9 cellular contexts compared by ENCODE assay signal in the genomic region with DNA sequence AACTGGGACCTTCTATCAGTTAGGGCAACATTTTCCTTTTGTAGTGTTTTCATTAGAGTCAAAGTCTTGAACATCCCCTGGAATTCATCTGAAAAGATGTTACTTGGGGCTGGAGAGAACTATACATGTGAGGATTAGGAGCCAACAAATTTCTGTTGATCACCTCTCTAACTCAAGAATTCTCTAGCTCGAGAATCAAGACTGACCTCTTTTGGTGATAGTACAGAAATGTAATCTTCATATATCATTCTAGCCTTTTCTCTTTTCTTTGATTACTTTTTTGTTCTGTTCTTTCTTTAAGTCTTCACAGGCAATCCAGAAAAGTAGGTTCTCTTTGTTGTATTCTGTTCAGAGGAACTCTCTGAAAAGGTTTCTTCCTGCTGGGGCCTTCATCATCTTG. TPM values are rescaled to one million over a fixed set of nuclear protein-coding genes. Genes with fewer than 3 reads are reported as not detected.
DNase-seq lines count a peak whose midpoint lies in the region; ATAC-seq, FAIRE-seq and TF ChIP-seq lines count a peak whose summit lies in the region.
"Had no signal": no experiment of that assay in that cellular context is flagged by ENCODE, and none has a peak within 500 bp of the region (broad histone marks: within the 10 kb centered on the region; RNA-seq: fewer than 3 reads in every experiment).

No MANE protein-coding gene starts in this region.

- in situ Hi-C loops in HepG2 (cut with HindIII; ENCODE audit: extremely low pct_ligation_motif_present, low pct_unique_long_range_greater_than_20kb): no loop called here

- H3K27ac ChIP-seq in HepG2 (ENCODE audit: extremely low read length, insufficient read depth, low read length): peak overlapping the region; percentile 32

- H3K27me3 ChIP-seq in HepG2 (ENCODE audit: control insufficient read depth in 1 of 2, insufficient read depth in 2 of 2, low read length in 2 of 2): no peaks in the 10 kb centered on the region

- peaks cover 93% of the 10 kb centered on the region for H3K4me1 Mint-ChIP-seq in stimulated activated naive CD8-positive, alpha-beta T cell treated with anti-CD3 and anti-CD28 coated beads, Interleukin-15, Interleukin-2, amounts not matched to agents 100 ng/mL and 50 ng/mL, for 24 hours (ENCODE audit: low read depth)
- H3K4me1 Mint-ChIP-seq in stimulated activated naive CD8-positive, alpha-beta T cell treated with anti-CD3 and anti-CD28 coated beads, Interleukin-15, amount 100 ng/mL, for 72 hours: peaks cover 77% of the 10 kb centered on the region
- H3K4me1 Mint-ChIP-seq in activated B cell treated with CpG ODN at 0.5 μM for 24 hours: peaks cover 84% of the 10 kb centered on the region

- no peak overlapping the region for H2AFZ ChIP-seq in HepG2 (ENCODE audit: low read length)

- no peak overlapping the region for H3K4me2 ChIP-seq in HepG2 (ENCODE audit: low read depth, low read length)

- no peak for TF ChIP-seq POLR2A in HepG2 (IDR thresholded peaks at IDR 0.05; ENCODE audit: insufficient read depth in 1 of 2, low read depth in 2 of 2, low read length in 2 of 2)

- TF ChIP-seq EP300 in HepG2 (IDR thresholded peaks at IDR 0.05; ENCODE audit: low read depth in 2 of 2, low read length in 2 of 2): no peak
- TF ChIP-seq EP300 in HepG2 (CRISPR knock-in tag; IDR thresholded peaks at IDR 0.05; ENCODE audit: borderline replicate concordance): no peak

- no peak for ATAC-seq in stimulated activated naive CD8-positive, alpha-beta T cell treated with anti-CD3 and anti-CD28 coated beads, Interleukin-15, amount 100 ng/mL, for 72 hours
- no peak for ATAC-seq in activated B cell treated with CpG ODN at 0.5 μM for 24 hours (ENCODE audit: low read depth)
- ATAC-seq in HepG2: no peak
- no peak for ATAC-seq in GM19467 (IDR thresholded peaks at IDR 0.05; ENCODE audit: unreplicated experiment)
- no peak for ATAC-seq in GM19023 (IDR thresholded peaks at IDR 0.05; ENCODE audit: unreplicated experiment)

- TF ChIP-seq CTCF in activated B cell treated with CpG ODN at 0.5 μM for 24 hours (IDR thresholded peaks at IDR 0.05) (no peak), HepG2 (CRISPR knock-in tag; IDR thresholded peaks at IDR 0.05) (0 out of 2 replicates have a peak, but pooled peaks have one; percentile 23)

- CTCF ChIA-PET in activated B cell treated with CpG ODN at 0.5 μM for 24 hours (lab: Charles Lee): interaction anchor here (1.0 to 2.5 kb wide), 4 partner anchors 12 to 71 kb away, joined by 3 to 13 read pairs (median 4); no protein-coding TSS in a partner anchor
- CTCF ChIA-PET in HepG2 (lab: Yijun Ruan, JAX; ENCODE audit: low intra/inter-chr PET ratio, low total read pairs): no interaction called here

- peaks cover 42% of the 10 kb centered on the region for H3K4me1 ChIP-seq in HepG2 (ENCODE audit: insufficient read depth, low read length)

- no peak overlapping the region for H3K9ac ChIP-seq in HepG2 (ENCODE audit: insufficient read depth, low read depth, low read length)

- H3K4me3 ChIP-seq in HepG2 (replicated peaks in 1 of 3; ENCODE audit: insufficient read depth in 1 of 3, low read depth in 2 of 3, low read length in 3 of 3): no peak overlapping the region

- no peaks in the 10 kb centered on the region; the same call in 1 of the 2 replicates for H4K20me1 ChIP-seq in HepG2 (ENCODE audit: insufficient read depth, low read length)

- H3K9me3 ChIP-seq in HepG2 (ENCODE audit: low read length): no peaks in the 10 kb centered on the region

- peaks cover 18% of the 10 kb centered on the region for H3K36me3 Mint-ChIP-seq in stimulated activated naive CD8-positive, alpha-beta T cell treated with anti-CD3 and anti-CD28 coated beads, Interleukin-15, Interleukin-2, amounts not matched to agents 100 ng/mL and 50 ng/mL, for 24 hours (ENCODE audit: low read depth)
- peaks cover 49% of the 10 kb centered on the region for H3K36me3 Mint-ChIP-seq in activated B cell treated with CpG ODN at 0.5 μM for 24 hours (ENCODE audit: low read depth)

- 78% methylated on average over 1 of the region's 1 CpG for WGBS in HepG2 (ENCODE audit: low lambda C conversion rate)

- H3K79me2 ChIP-seq in HepG2 (ENCODE audit: insufficient read depth, low read length): peaks cover 93% of the 10 kb centered on the region

- no peak for DNase-seq in stimulated activated naive CD8-positive, alpha-beta T cell treated with anti-CD3 and anti-CD28 coated beads, Interleukin-15, amount 100 ng/mL, for 72 hours
- DNase-seq in activated B cell treated with CpG ODN at 0.5 μM for 24 hours (no peak), HepG2 (ENCODE audit: low spot score) (no peak), SIG-M5 treated with dmso at 0.1 percent for 504 hours (lab: John Stamatoyannopoulos, UW; ENCODE audit: unreplicated experiment) (no peak), H4 (ENCODE audit: low spot score) (no peak)
- DNase-seq: T-helper 1 cell had no signal

- H3K9me3 Mint-ChIP-seq in stimulated activated naive CD8-positive, alpha-beta T cell treated with anti-CD3 and anti-CD28 coated beads, Interleukin-15, Interleukin-2, amounts not matched to agents 100 ng/mL and 50 ng/mL, for 24 hours: no peaks in the 10 kb centered on the region
- H3K9me3 Mint-ChIP-seq in stimulated activated naive CD8-positive, alpha-beta T cell treated with anti-CD3 and anti-CD28 coated beads, Interleukin-15, amount 100 ng/mL, for 72 hours: no peaks in the 10 kb centered on the region
- H3K9me3 Mint-ChIP-seq in activated B cell treated with CpG ODN at 0.5 μM for 24 hours: no peaks in the 10 kb centered on the region

- intact Hi-C loops in activated B cell treated with CpG ODN at 0.5 μM for 24 hours (cut with micrococcal nuclease) (no loop called here), HepG2 (cut with micrococcal nuclease; ENCODE audit: unreplicated experiment) (no loop called here)

- no peak overlapping the region for H3K4me3 Mint-ChIP-seq in stimulated activated naive CD8-positive, alpha-beta T cell treated with anti-CD3 and anti-CD28 coated beads, Interleukin-15, Interleukin-2, amounts not matched to agents 100 ng/mL and 50 ng/mL, for 24 hours
- H3K4me3 Mint-ChIP-seq in stimulated activated naive CD8-positive, alpha-beta T cell treated with anti-CD3 and anti-CD28 coated beads, Interleukin-15, amount 100 ng/mL, for 72 hours: peak overlapping the region in 1 of 2 donors; percentile 37
- H3K4me3 Mint-ChIP-seq in activated B cell treated with CpG ODN at 0.5 μM for 24 hours: no peak overlapping the region

- POLR2A ChIA-PET in activated B cell treated with CpG ODN at 0.5 μM for 24 hours (lab: Charles Lee): interaction anchor here (0.9 to 2.2 kb wide), 5 partner anchors 10 to 71 kb away, joined by 3 to 12 read pairs (median 6); no protein-coding TSS in a partner anchor
- POLR2A ChIA-PET in HepG2 (lab: Yijun Ruan, JAX): no interaction called here

- FAIRE-seq in HepG2 (lab: Jason Lieb, UNC): no peak

- peaks cover 0 to 6% of the 10 kb centered on the region in 2 experiments; a peak in 2 of 5 replicates for H3K36me3 ChIP-seq in HepG2 (replicated peaks in 1 of 2; ENCODE audit: control insufficient read depth in 1 of 2, insufficient read depth in 2 of 2, low read length in 2 of 2)

- TF ChIP-seq RAD21 in HepG2 (CRISPR knock-in tag; IDR thresholded peaks at IDR 0.05): no peak

- H3K27ac Mint-ChIP-seq in stimulated activated naive CD8-positive, alpha-beta T cell treated with anti-CD3 and anti-CD28 coated beads, Interleukin-15, Interleukin-2, amounts not matched to agents 100 ng/mL and 50 ng/mL, for 24 hours: peak overlapping the region; percentile 87
- peak overlapping the region in 1 of 2 donors; percentile 89 for H3K27ac Mint-ChIP-seq in stimulated activated naive CD8-positive, alpha-beta T cell treated with anti-CD3 and anti-CD28 coated beads, Interleukin-15, amount 100 ng/mL, for 72 hours
- peak overlapping the region; percentile 60 for H3K27ac Mint-ChIP-seq in activated B cell treated with CpG ODN at 0.5 μM for 24 hours

- H3K27me3 Mint-ChIP-seq in stimulated activated naive CD8-positive, alpha-beta T cell treated with anti-CD3 and anti-CD28 coated beads, Interleukin-15, Interleukin-2, amounts not matched to agents 100 ng/mL and 50 ng/mL, for 24 hours: no peaks in the 10 kb centered on the region
- no peaks in the 10 kb centered on the region for H3K27me3 Mint-ChIP-seq in stimulated activated naive CD8-positive, alpha-beta T cell treated with anti-CD3 and anti-CD28 coated beads, Interleukin-15, amount 100 ng/mL, for 72 hours
- H3K27me3 Mint-ChIP-seq in activated B cell treated with CpG ODN at 0.5 μM for 24 hours: no peaks in the 10 kb centered on the region

- BruUV-seq in HepG2 (replicated peaks; lab: Mats Ljungman, UMichigan): no TSS peak

TF ChIP-seq in HepG2, 621 proteins besides CTCF, POLR2A, EP300 and RAD21:
- peak; percentile 25; the same call in 1 of the 2 replicates for TF ChIP-seq STAG1 (CRISPR knock-in tag; IDR thresholded peaks at IDR 0.05)
- TF ChIP-seq ZNF761 (CRISPR knock-in tag; conservative IDR thresholded peaks at IDR 0.05): no peak
- TF ChIP-seq GLI4 (CRISPR knock-in tag; IDR thresholded peaks at IDR 0.05; ENCODE audit: borderline replicate concordance): no peak
TF ChIP-seq in HepG2: peak in this region for 1.

RNA-seq across cellular contexts. Expression of a gene that starts 26.4 kb away (rescaled TPM):
- 129 and 136 TPM in 2 replicates for total RNA-seq in activated B cell treated with CpG ODN at 0.5 μM for 24 hours
- 71.5 and 91.5 TPM in 2 replicates for total RNA-seq in HepG2 (2016; rRNA removed; fragmentation: Illumina TruSeq; extraction: Trizol)
- 12.1 and 14.2 TPM in 2 replicates for total RNA-seq in HepG2 (2016; cell fraction: cytosol; rRNA removed; fragmentation: Illumina TruSeq; extraction: Trizol; ENCODE audit: low read depth)
- total RNA-seq in HepG2 (2016; cell fraction: insoluble cytoplasmic fraction; rRNA removed; fragmentation: Illumina TruSeq; extraction: Trizol): 70.6 and 87.4 TPM in 2 replicates
- 24.5 and 26.2 TPM in 2 replicates for total RNA-seq in HepG2 (2016; cell fraction: membrane; rRNA removed; fragmentation: Illumina TruSeq; extraction: Trizol)
- total RNA-seq in HepG2 (2016; cell fraction: nucleus; rRNA removed; fragmentation: Illumina TruSeq; extraction: Trizol): 78.4 and 79.2 TPM in 2 replicates
- 24.6 and 26.5 TPM in 2 replicates for polyA plus RNA-seq in HepG2 (2011; rRNA removed)
- polyA plus RNA-seq in HepG2 (2011; cell fraction: cytosol; rRNA removed): 14.1 and 18.0 TPM in 2 replicates
- polyA plus RNA-seq in HepG2 (2011; cell fraction: nucleus; rRNA removed): 15.7 and 16.1 TPM in 2 replicates
- polyA plus RNA-seq in HepG2 (2012): 28.9 and 32.2 TPM in 2 replicates
- polyA plus RNA-seq in HepG2 (2016; cell fraction: cytosol; fragmentation: Illumina TruSeq; extraction: Trizol; ENCODE audit: low read depth): 1.6 and 1.9 TPM in 2 replicates
- polyA plus RNA-seq in HepG2 (2016; cell fraction: insoluble cytoplasmic fraction; fragmentation: Illumina TruSeq; extraction: Trizol; ENCODE audit: low read depth): 55.8 and 56.2 TPM in 2 replicates
- polyA plus RNA-seq in HepG2 (2016; cell fraction: membrane; fragmentation: Illumina TruSeq; extraction: Trizol; ENCODE audit: low read depth): 6.4 and 6.6 TPM in 2 replicates
- polyA plus RNA-seq in HepG2 (2016; cell fraction: nucleus; fragmentation: Illumina TruSeq; extraction: Trizol; ENCODE audit: insufficient read depth, low read depth): 46.4 and 47.1 TPM in 2 replicates
- 18.2 and 60.6 TPM in 2 replicates for polyA minus RNA-seq in HepG2 (2011; rRNA and poly(A)+ RNA removed; ENCODE audit: low replicate concordance)
- 29.5 and 31.8 TPM in 2 replicates for polyA minus RNA-seq in HepG2 (2011; cell fraction: cytosol; rRNA and poly(A)+ RNA removed)
- 77.6 and 81.4 TPM in 2 replicates for polyA minus RNA-seq in HepG2 (2011; cell fraction: nucleus; rRNA and poly(A)+ RNA removed)
- 17.3 and 18.1 TPM in 2 replicates for total RNA-seq in H4 (2014; rRNA removed; shearing (Covaris generic))
